8 cellular contexts compared by ENCODE assay signal in genomic region chr16:82660078-82660645, GRCh38.
DNase-seq lines count a peak whose midpoint lies in the region; ATAC-seq and TF ChIP-seq lines count a peak whose summit lies in the region.

No MANE protein-coding gene starts in this region.

- POLR2A ChIA-PET in AG04449 (lab: Yijun Ruan, JAX), result interaction anchor here (1.0 kb wide), 2 partner anchors 13 to 123 kb away, joined by 3 read pairs; no protein-coding TSS in a partner anchor

- no peaks in the 10 kb centered on the region for H3K36me3 ChIP-seq in KMS-11 (ENCODE audit: insufficient read depth)

- peak overlapping the region; percentile 9; the same call in 1 of the 2 replicates for H3K27ac ChIP-seq in KMS-11

- H3K4me1 ChIP-seq in KMS-11 (ENCODE audit: low read depth, poor library complexity, severe bottlenecking), result peaks cover 58% of the 10 kb centered on the region

- no peak overlapping the region for H3K9ac ChIP-seq in KMS-11

- DNase-seq in AG04449 (ENCODE audit: low read depth, low spot score) (no peak), iris pigment epithelial cell (ENCODE audit: low read depth) (peak; percentile 83), HuH-7.5 (ENCODE audit: low spot score) (no peak), inferior parietal cortex (ENCODE audit: extremely low spot score) (no peak), NCI-H1092 treated with DMSO at 0.1 percent for 48 hours (lab: John Stamatoyannopoulos, UW) (no peak)
- DNase-seq in activated T-helper 9 cell treated with anti-CD3 and anti-CD28 coated beads, Interleukin-2, amount 50 U/mL, for 16 hours (ENCODE audit: low read depth), result peak; percentile 24

- H3K4me3 ChIP-seq in AG04449 (ENCODE audit: low read depth, low read length) (peak overlapping the region; percentile 25), KMS-11 (IDR thresholded peaks at IDR 0.05; ENCODE audit: insufficient read depth, low read depth, low read length) (no peak overlapping the region)

- no peak for TF ChIP-seq CTCF in AG04449 (IDR thresholded peaks at IDR 0.05; ENCODE audit: insufficient read depth, low read length, missing control alignments)
- no peak for TF ChIP-seq CTCF in KMS-11 (conservative IDR thresholded peaks at IDR 0.05; ENCODE audit: low read depth, low read length)

- CTCF ChIA-PET in AG04449 (lab: Yijun Ruan, JAX), result interaction anchor here (1.0 to 1.8 kb wide), 3 partner anchors 10 to 38 kb away, joined by 3 to 6 read pairs (median 3); no protein-coding TSS in a partner anchor

- no peaks in the 10 kb centered on the region for H3K79me2 ChIP-seq in KMS-11 (ENCODE audit: insufficient read depth, low read depth)

- H4K20me1 ChIP-seq in KMS-11 (ENCODE audit: insufficient read depth), result no peaks in the 10 kb centered on the region

- TF ChIP-seq POLR2A in GM18505 (IDR thresholded peaks at IDR 0.05; ENCODE audit: borderline replicate concordance, extremely low read depth, insufficient read depth, insufficient read length), result no peak

- ATAC-seq in GM18505 (IDR thresholded peaks at IDR 0.05; ENCODE audit: unreplicated experiment), result no peak

- no peaks in the 10 kb centered on the region for H3K27me3 ChIP-seq in KMS-11 (ENCODE audit: insufficient read depth, low read depth)

- peak overlapping the region; percentile 20; the same call in 1 of the 2 replicates for H2AFZ ChIP-seq in KMS-11 (ENCODE audit: low read depth)

- H3K4me2 ChIP-seq in KMS-11, result peak overlapping the region; percentile 68

Comparison
In these comparisons a context has a peak if more than half of its experiments do, and no peak if none do; other contexts are left out.
1. DNase-seq: peak in activated T-helper 9 cell treated with anti-CD3 and anti-CD28 coated beads, Interleukin-2, amount 50 U/mL, for 16 hours (single experiment) and iris pigment epithelial cell (single experiment); none in AG04449 (single experiment), HuH-7.5 (single experiment), inferior parietal cortex (single experiment) and NCI-H1092 treated with DMSO at 0.1 percent for 48 hours (single experiment).